ENCODE assay signal across 1 cellular context in genomic region chr21:44955141-44955802, GRCh38.
TF ChIP-seq lines count a peak whose summit lies in the region.

No MANE protein-coding gene starts in this region.

TF ChIP-seq in GM23338, 12 proteins besides CTCF, POLR2A, EP300 and RAD21 (continued from another document):
- TF ChIP-seq ZNF462 (CRISPR knock-in tag; IDR thresholded peaks at IDR 0.05) (no peak), EZH2 (IDR thresholded peaks at IDR 0.05; ENCODE audit: low read depth, unreplicated experiment) (no peak), POLR2AphosphoS5 (IDR thresholded peaks at IDR 0.05; ENCODE audit: low read depth) (no peak), STAT1 (IDR thresholded peaks at IDR 0.05; ENCODE audit: unreplicated experiment) (no peak), JUNB (IDR thresholded peaks at IDR 0.05; ENCODE audit: unreplicated experiment) (no peak), ZNF331 (CRISPR knock-in tag; IDR thresholded peaks at IDR 0.05; ENCODE audit: low read depth) (no peak), ETS1 (IDR thresholded peaks at IDR 0.05) (no peak)
